Comparison of ENCODE assay signal across 22 cellular contexts in the genomic region with DNA sequence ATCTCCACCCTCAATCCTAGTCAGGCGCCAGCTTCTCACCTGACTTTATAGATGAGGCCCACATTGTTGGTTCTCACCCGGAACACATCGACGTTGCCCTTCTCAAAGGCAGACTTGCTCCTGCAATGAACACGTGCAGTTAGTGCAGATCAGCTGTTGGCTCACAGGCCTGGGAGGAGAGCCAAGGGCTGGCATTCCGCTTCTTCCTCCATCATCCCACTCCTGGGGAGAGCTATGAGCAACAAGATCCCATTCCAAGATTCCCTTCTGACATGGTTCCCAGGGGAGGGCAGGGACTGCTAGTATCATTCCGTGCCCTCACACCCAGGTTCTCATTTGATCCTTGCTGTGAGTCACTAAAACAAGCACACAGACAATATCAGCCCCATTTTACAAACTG. TPM values are rescaled to one million over a fixed set of nuclear protein-coding genes. Genes with fewer than 3 reads are reported as not detected.
"Had no signal": no experiment of that assay in that cellular context is flagged by ENCODE, and none has a peak within 500 bp of the region (broad histone marks: within the 10 kb centered on the region; RNA-seq: fewer than 3 reads in every experiment).

No MANE protein-coding gene starts in this region.

- H3K36me3 Mint-ChIP-seq: activated naive CD4-positive, alpha-beta T cell treated with anti-CD3 and anti-CD28 coated beads, Interleukin-2, amount 50 U/mL, for 72 hours; naive thymus-derived CD4-positive, alpha-beta T cell; stimulated activated naive B cell treated with anti-CD40 and anti-IgM and Interleukin-4, amounts not matched to agents 10 μg/mL and 1 μg/mL and 100 μg/mL, for 72 hours had no signal

- ATAC-seq: activated CD8-positive, alpha-beta T cell treated with anti-CD3 and anti-CD28 coated beads for 36 hours; activated naive CD4-positive, alpha-beta T cell treated with anti-CD3 and anti-CD28 coated beads, Interleukin-2, amount 50 U/mL, for 72 hours; activated T-cell treated with anti-CD3 and anti-CD28 coated beads, Interleukin-2, amount 50 U/mL, for 4 hours; body of pancreas; left colon; naive thymus-derived CD4-positive, alpha-beta T cell; pancreas; stimulated activated naive B cell treated with anti-CD40 and anti-IgM and Interleukin-4, amounts not matched to agents 10 μg/mL and 1 μg/mL and 100 μg/mL, for 72 hours had no signal

- H3K4me1 Mint-ChIP-seq: activated B cell treated with CpG ODN at 0.5 μM for 24 hours; central memory CD8-positive, alpha-beta T cell; naive thymus-derived CD4-positive, alpha-beta T cell; stimulated activated naive B cell treated with anti-CD40 and anti-IgM and Interleukin-4, amounts not matched to agents 10 μg/mL and 1 μg/mL and 100 μg/mL, for 72 hours had no signal

- FAIRE-seq: endothelial cell of umbilical vein, pancreas had no signal

- DNase-seq: activated B cell treated with CpG ODN at 0.5 μM for 24 hours; activated CD4-positive, alpha-beta T cell treated with anti-CD3 and anti-CD28 coated beads for 48 hours; activated CD8-positive, alpha-beta T cell treated with anti-CD3 and anti-CD28 coated beads for 36 hours; activated effector memory CD4-positive, alpha-beta T cell treated with anti-CD3 and anti-CD28 coated beads, Interleukin-2, amount 50 U/mL, for 16 hours; activated T-cell treated with anti-CD3 and anti-CD28 coated beads, Interleukin-2, amount 50 U/mL, for 4 hours; body of pancreas; effector CD8-positive, alpha-beta T cell; esophagus squamous epithelium; foreskin melanocyte; heart right ventricle; left colon; naive thymus-derived CD4-positive, alpha-beta T cell; pancreas; stimulated activated naive B cell treated with anti-CD40 and anti-IgM and Interleukin-4, amounts not matched to agents 10 μg/mL and 1 μg/mL and 100 μg/mL, for 72 hours; T-helper 2 cell had no signal

- H3K27ac Mint-ChIP-seq: activated B cell treated with CpG ODN at 0.5 μM for 24 hours; activated CD8-positive, alpha-beta T cell treated with anti-CD3 and anti-CD28 coated beads for 36 hours; activated naive CD4-positive, alpha-beta T cell treated with anti-CD3 and anti-CD28 coated beads, Interleukin-2, amount 50 U/mL, for 72 hours; stimulated activated naive B cell treated with anti-CD40 and anti-IgM and Interleukin-4, amounts not matched to agents 10 μg/mL and 1 μg/mL and 100 μg/mL, for 72 hours had no signal

- H3K9me3 Mint-ChIP-seq: activated B cell treated with CpG ODN at 0.5 μM for 24 hours; activated CD8-positive, alpha-beta T cell treated with anti-CD3 and anti-CD28 coated beads for 36 hours; activated naive CD4-positive, alpha-beta T cell treated with anti-CD3 and anti-CD28 coated beads, Interleukin-2, amount 50 U/mL, for 72 hours; activated T-cell treated with anti-CD3 and anti-CD28 coated beads, Interleukin-2, amount 50 U/mL, for 4 hours; central memory CD8-positive, alpha-beta T cell; stimulated activated naive B cell treated with anti-CD40 and anti-IgM and Interleukin-4, amounts not matched to agents 10 μg/mL and 1 μg/mL and 100 μg/mL, for 72 hours had no signal

- H3K4me3 ChIP-seq: body of pancreas, esophagus squamous epithelium, heart right ventricle, pancreas, tibial artery, vagina had no signal

- H3K27me3 Mint-ChIP-seq: activated CD8-positive, alpha-beta T cell treated with anti-CD3 and anti-CD28 coated beads for 36 hours had no signal

- H3K4me3 Mint-ChIP-seq: activated B cell treated with CpG ODN at 0.5 μM for 24 hours; activated CD8-positive, alpha-beta T cell treated with anti-CD3 and anti-CD28 coated beads for 36 hours; activated T-cell treated with anti-CD3 and anti-CD28 coated beads, Interleukin-2, amount 50 U/mL, for 4 hours; central memory CD8-positive, alpha-beta T cell; naive thymus-derived CD4-positive, alpha-beta T cell; stimulated activated naive B cell treated with anti-CD40 and anti-IgM and Interleukin-4, amounts not matched to agents 10 μg/mL and 1 μg/mL and 100 μg/mL, for 72 hours had no signal

RNA-seq across cellular contexts. Expression of a gene that starts 15.1 kb away (rescaled TPM):
- total RNA-seq: activated B cell treated with CpG ODN at 0.5 μM for 24 hours; activated T-cell treated with anti-CD3 and anti-CD28 coated beads, Interleukin-2, amount 50 U/mL, for 4 hours; endothelial cell of umbilical vein; lung microvascular endothelial cell; renal cortical epithelial cell; vagina had no signal
- polyA plus RNA-seq: endothelial cell of umbilical vein; naive thymus-derived CD4-positive, alpha-beta T cell had no signal
